ENCODE assay signal across 25 cellular contexts in the genomic region with DNA sequence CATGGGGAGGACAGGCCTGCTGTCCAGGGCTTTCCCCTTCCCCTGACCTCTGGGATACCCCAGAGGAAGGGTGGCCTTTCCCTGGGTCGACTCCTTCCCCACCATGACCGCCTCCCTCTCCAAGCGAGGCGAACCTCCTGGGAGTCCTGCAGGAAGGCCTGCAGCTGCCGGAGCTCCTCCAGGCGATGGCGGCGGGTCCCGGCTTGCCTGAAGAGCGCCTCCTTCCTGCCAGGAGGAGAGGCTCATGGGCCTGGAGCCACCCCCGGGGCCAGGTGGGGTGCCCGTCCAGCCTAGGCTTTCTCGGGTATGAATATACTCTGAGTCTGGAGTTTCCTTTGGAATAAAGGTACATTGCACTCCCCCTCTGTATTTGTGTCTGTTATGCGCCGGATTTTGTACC.
"Had no signal": no experiment of that assay in that cellular context is flagged by ENCODE, and none has a peak within 500 bp of the region (broad histone marks: within the 10 kb centered on the region; RNA-seq: fewer than 3 reads in every experiment).

No MANE protein-coding gene starts in this region.

- DNase-seq: activated CD4-positive, alpha-beta T cell treated with anti-CD3 and anti-CD28 coated beads for 36 hours; activated CD4-positive, alpha-beta T cell treated with anti-CD3 and anti-CD28 coated beads, Interleukin-2, amount 50 U/mL, for 1 hour; activated CD8-positive, alpha-beta memory T cell treated with anti-CD3 and anti-CD28 coated beads, Interleukin-2, amount 50 U/mL, for 4 hours; activated CD8-positive, alpha-beta T cell treated with anti-CD3 and anti-CD28 coated beads for 36 hours; activated gamma-delta T cell treated with Interleukin-2 at 50 U/mL for 16 hours; activated naive CD4-positive, alpha-beta T cell treated with anti-CD3 and anti-CD28 coated beads, Interleukin-2, amount 10 ng/mL, durations not matched to agents 7 days and 5 days; activated naive CD8-positive, alpha-beta T cell treated with anti-CD3 and anti-CD28 coated beads for 36 hours; activated T-cell treated with anti-CD3 and anti-CD28 coated beads, Interleukin-2, amount 50 U/mL, for 72 hours; cerebellar nuclear complex; KG1; NCI-H1048; NCI-H146; NCI-H1930; NCI-H2171; NCI-H2227 treated with DMSO at 0.1 percent for 48 hours; NCI-H446 treated with DMSO at 0.1 percent for 48 hours; NCI-H524 treated with DMSO at 0.1 percent for 48 hours; NCI-H748 treated with DMSO at 0.1 percent for 48 hours; SHP77; T-cell; T-helper 2 cell; T1000 had no signal

- H3K27ac Mint-ChIP-seq: activated CD4-positive, alpha-beta T cell treated with anti-CD3 and anti-CD28 coated beads for 36 hours; activated CD8-positive, alpha-beta T cell treated with anti-CD3 and anti-CD28 coated beads for 36 hours; activated naive CD4-positive, alpha-beta T cell treated with anti-CD3 and anti-CD28 coated beads, Interleukin-2, amount 10 ng/mL, durations not matched to agents 7 days and 5 days; activated naive CD8-positive, alpha-beta T cell treated with anti-CD3 and anti-CD28 coated beads for 36 hours; activated T-cell treated with anti-CD3 and anti-CD28 coated beads, Interleukin-2, amount 50 U/mL, for 72 hours; activated T-helper 2 cell treated with anti-CD3 and anti-CD28 coated beads, Interferon-gamma antibody, Interleukin-2, Interleukin-4, amounts not matched to agents 10 μg/mL and 5 μg/mL and 100 μg/mL, durations not matched to agents 14 hours and 24 hours and 36 hours; T-cell had no signal

- H3K27me3 Mint-ChIP-seq: activated CD4-positive, alpha-beta T cell treated with anti-CD3 and anti-CD28 coated beads for 36 hours; activated CD8-positive, alpha-beta T cell treated with anti-CD3 and anti-CD28 coated beads for 36 hours; activated naive CD8-positive, alpha-beta T cell treated with anti-CD3 and anti-CD28 coated beads for 36 hours had no signal

- ATAC-seq: activated CD4-positive, alpha-beta T cell treated with anti-CD3 and anti-CD28 coated beads for 36 hours; activated CD8-positive, alpha-beta T cell treated with anti-CD3 and anti-CD28 coated beads for 36 hours; activated T-cell treated with anti-CD3 and anti-CD28 coated beads, Interleukin-2, amount 50 U/mL, for 72 hours; T-cell had no signal

- FAIRE-seq: RCC 7860, TTC549 had no signal

- H3K36me3 Mint-ChIP-seq: activated naive CD4-positive, alpha-beta T cell treated with anti-CD3 and anti-CD28 coated beads, Interleukin-2, amount 10 ng/mL, durations not matched to agents 7 days and 5 days; activated naive CD8-positive, alpha-beta T cell treated with anti-CD3 and anti-CD28 coated beads for 36 hours; T-cell had no signal

- H3K9me3 Mint-ChIP-seq: activated CD8-positive, alpha-beta T cell treated with anti-CD3 and anti-CD28 coated beads for 36 hours; activated naive CD4-positive, alpha-beta T cell treated with anti-CD3 and anti-CD28 coated beads, Interleukin-2, amount 10 ng/mL, durations not matched to agents 7 days and 5 days; activated naive CD8-positive, alpha-beta T cell treated with anti-CD3 and anti-CD28 coated beads for 36 hours; activated T-cell treated with anti-CD3 and anti-CD28 coated beads, Interleukin-2, amount 50 U/mL, for 72 hours; activated T-helper 2 cell treated with anti-CD3 and anti-CD28 coated beads, Interferon-gamma antibody, Interleukin-2, Interleukin-4, amounts not matched to agents 10 μg/mL and 5 μg/mL and 100 μg/mL, durations not matched to agents 14 hours and 24 hours and 36 hours; T-cell had no signal

- H3K4me3 Mint-ChIP-seq: activated CD4-positive, alpha-beta T cell treated with anti-CD3 and anti-CD28 coated beads for 36 hours; activated CD8-positive, alpha-beta T cell treated with anti-CD3 and anti-CD28 coated beads for 36 hours; activated naive CD4-positive, alpha-beta T cell treated with anti-CD3 and anti-CD28 coated beads, Interleukin-2, amount 10 ng/mL, durations not matched to agents 7 days and 5 days; activated naive CD8-positive, alpha-beta T cell treated with anti-CD3 and anti-CD28 coated beads for 36 hours; activated T-cell treated with anti-CD3 and anti-CD28 coated beads, Interleukin-2, amount 50 U/mL, for 72 hours; T-cell had no signal
